8 cellular contexts compared by ENCODE assay signal in the genomic region with DNA sequence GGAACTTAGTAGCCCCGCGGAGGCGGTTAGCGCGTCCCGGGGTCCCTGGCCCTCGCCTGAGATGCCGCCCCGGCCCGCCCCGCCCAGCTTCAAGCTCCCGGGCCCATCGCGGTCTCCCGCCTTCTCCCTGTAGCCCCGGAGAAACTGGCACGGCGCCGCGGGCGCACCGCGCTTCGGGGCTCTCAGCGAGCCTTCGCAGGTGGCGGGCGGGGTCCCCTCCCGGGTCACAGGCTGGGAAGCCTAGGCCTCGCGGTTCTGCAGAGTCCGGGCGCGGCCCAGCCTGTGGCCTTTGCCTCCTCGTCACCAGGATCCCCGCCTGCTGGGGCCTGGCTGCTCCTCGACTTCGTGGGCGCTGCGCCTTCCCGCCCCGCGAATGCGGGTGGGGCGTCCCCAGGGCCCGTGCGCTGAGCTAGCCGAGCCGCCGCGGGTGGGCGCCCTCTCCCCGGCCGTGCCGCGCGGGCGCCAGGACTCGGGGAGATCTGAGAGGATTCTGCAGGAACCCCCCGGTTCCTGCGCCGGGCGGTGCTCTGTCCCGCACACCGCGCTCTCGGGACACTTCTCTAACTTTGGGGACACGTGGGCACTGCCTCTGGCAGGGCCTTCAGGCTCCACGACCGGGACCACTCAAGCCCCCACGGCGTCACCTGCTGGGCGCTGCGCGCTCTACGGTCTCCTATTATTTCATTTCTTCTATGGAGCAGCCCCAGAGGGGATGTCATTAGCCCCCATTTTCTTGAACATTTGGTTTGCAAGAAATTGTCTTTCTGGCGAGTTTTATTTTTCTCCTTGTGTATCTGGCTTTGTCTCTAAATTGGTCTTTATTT. TPM values are rescaled to one million over a fixed set of nuclear protein-coding genes. Genes with fewer than 3 reads are reported as not detected.
DNase-seq lines count a peak whose midpoint lies in the region; ATAC-seq and TF ChIP-seq lines count a peak whose summit lies in the region.

No MANE protein-coding gene starts in this region.

- peaks cover 10% of the 10 kb centered on the region for H3K4me1 ChIP-seq in fibroblast of lung (ENCODE audit: control insufficient read depth, extremely low read depth, insufficient read depth, low read length)
- peaks cover 18% of the 10 kb centered on the region for H3K4me1 ChIP-seq in thymus (ENCODE audit: control insufficient read depth, insufficient read depth, low read length)

- no peaks in the 10 kb centered on the region for H3K36me3 Mint-ChIP-seq in neural crest cell (ENCODE audit: low read depth)

- H3K27me3 ChIP-seq in fibroblast of lung (ENCODE audit: control insufficient read depth, insufficient read depth, low read length): peaks cover 1% of the 10 kb centered on the region
- no peaks in the 10 kb centered on the region for H3K27me3 ChIP-seq in thymus (ENCODE audit: control insufficient read depth, insufficient read depth)

- WGBS in thymus: under 1% methylated on average over 77 of the region's 77 CpGs

- H2AFZ ChIP-seq in fibroblast of lung (ENCODE audit: low read length): peak overlapping the region; percentile 48

- no peak overlapping the region for H3K27ac Mint-ChIP-seq in neural crest cell (ENCODE audit: unreplicated experiment)

- peaks cover 64% of the 10 kb centered on the region for H3K27me3 Mint-ChIP-seq in neural crest cell (ENCODE audit: low read depth)

- H3K4me3 ChIP-seq in fibroblast of lung (replicated peaks in 1 of 4; ENCODE audit: control extremely low read depth in 1 of 4, insufficient read depth in 1 of 4, low read depth in 3 of 4, low read length in 4 of 4) (peak overlapping the region; percentile 41 to 87 (median 62)), thymus (ENCODE audit: low read length) (peak overlapping the region; percentile 98)

- no peaks in the 10 kb centered on the region for H3K9me3 Mint-ChIP-seq in neural crest cell

- H4K20me1 ChIP-seq in fibroblast of lung (ENCODE audit: control insufficient read depth, extremely low read depth, insufficient read depth, low read length): no peaks in the 10 kb centered on the region

- peaks cover 16% of the 10 kb centered on the region for H3K4me1 Mint-ChIP-seq in neural crest cell

- TF ChIP-seq CTCF in fibroblast of lung (conservative IDR thresholded peaks at IDR 0.05 in 1 of 2, IDR thresholded peaks at IDR 0.05 in 1 of 2; ENCODE audit: low read depth in 1 of 2, low read length in 2 of 2) (peak; percentile 55 to 63), neural crest cell (conservative IDR thresholded peaks at IDR 0.05) (peak; percentile 62)

- no peaks in the 10 kb centered on the region for H3K36me3 ChIP-seq in fibroblast of lung (ENCODE audit: control insufficient read depth, insufficient read depth, low read length)
- peaks cover 3% of the 10 kb centered on the region for H3K36me3 ChIP-seq in thymus (ENCODE audit: control insufficient read depth, insufficient read depth)

- ATAC-seq in GM18519 (IDR thresholded peaks at IDR 0.05; ENCODE audit: low FRiP score, unreplicated experiment) (peak; percentile 33), HG03039 (IDR thresholded peaks at IDR 0.05; ENCODE audit: unreplicated experiment) (peak; percentile 35)

- peak overlapping the region; percentile 73 for H3K4me2 ChIP-seq in fibroblast of lung (ENCODE audit: extremely low read depth, insufficient read depth, low read length)

- peaks cover 36% of the 10 kb centered on the region for H3K79me2 ChIP-seq in fibroblast of lung (ENCODE audit: control insufficient read depth, insufficient read depth, low read length)

- H3K4me3 Mint-ChIP-seq in neural crest cell: peak overlapping the region; percentile 87

- DNase-seq in A172 (ENCODE audit: low spot score) (peak; percentile 43), NCI-H82 (lab: John Stamatoyannopoulos, UW) (peak; percentile 82), activated T-cell treated with anti-CD3 and anti-CD28 coated beads for 24 hours (ENCODE audit: low read depth) (peak; percentile 62), fibroblast of lung (ENCODE audit: low read depth in 2 of 2) (peak; percentile 49 to 60), neural crest cell (ENCODE audit: low read depth, low spot score) (peak; percentile 51)

- H3K9me3 ChIP-seq in fibroblast of lung (ENCODE audit: control insufficient read depth, insufficient read depth, low read depth, low read length) (no peaks in the 10 kb centered on the region), thymus (ENCODE audit: control insufficient read depth) (no peaks in the 10 kb centered on the region)

- H3K9ac ChIP-seq in fibroblast of lung (ENCODE audit: insufficient read depth, low read length): peak overlapping the region; percentile 65

- H3K27ac ChIP-seq in fibroblast of lung (ENCODE audit: insufficient read depth, low read length) (peak overlapping the region; percentile 1), thymus (ENCODE audit: low read depth) (peak overlapping the region; percentile 86)

RNA-seq across cellular contexts. Expression of a gene that starts 0.7 kb away (rescaled TPM):
- 74.7 and 106 TPM in 2 replicates for total RNA-seq in A172 (2014; rRNA removed; shearing (Covaris generic))
- 50.9 and 67.8 TPM in 2 replicates for total RNA-seq in fibroblast of lung
- 89.4 and 103 TPM in 2 replicates for polyA plus RNA-seq in fibroblast of lung
- 88.1 and 111 TPM in 2 replicates for polyA plus RNA-seq in fibroblast of lung (2012)
- 0.59 and 3.7 TPM in 2 replicates for polyA minus RNA-seq in fibroblast of lung (ENCODE audit: low replicate concordance)
- total RNA-seq in neural crest cell: 9.5 and 10.6 TPM in 2 replicates
- polyA plus RNA-seq in thymus: 304 TPM

RNA-seq across cellular contexts. Expression of a gene that starts 53.6 kb away (rescaled TPM):
- 52.4 and 62.5 TPM in 2 replicates for total RNA-seq in A172 (2014; rRNA removed; shearing (Covaris generic))
- total RNA-seq in fibroblast of lung (27.5 and 38.5 TPM in 2 replicates), neural crest cell (176 and 188 TPM in 2 replicates)
- polyA plus RNA-seq in fibroblast of lung (102 and 116 TPM in 2 replicates), thymus (128 TPM)
- 75.9 and 77.0 TPM in 2 replicates for polyA plus RNA-seq in fibroblast of lung (2012)
- polyA minus RNA-seq in fibroblast of lung (ENCODE audit: low replicate concordance): 26.9 and 28.9 TPM in 2 replicates

Comparison
In these comparisons a context has a peak if more than half of its experiments do, and no peak if none do; other contexts are left out.
1. Peak in every context shown above with its lines: DNase-seq, ATAC-seq, H3K4me3 ChIP-seq and H3K27ac ChIP-seq.